Comparison of ENCODE assay signal across 20 cellular contexts in genomic region chr7:146926833-146927232, GRCh38.
"Had no signal": no experiment of that assay in that cellular context is flagged by ENCODE, and none has a peak within 500 bp of the region (broad histone marks: within the 10 kb centered on the region; RNA-seq: fewer than 3 reads in every experiment).

No MANE protein-coding gene starts in this region.

- DNase-seq: cerebellar nuclear complex; colonic mucosa; dermis blood vessel endothelial cell; erythroblast; foreskin melanocyte; head of caudate nucleus; kidney; left cardiac atrium; left ventricle myocardium superior; mucosa of descending colon; naive thymus-derived CD8-positive, alpha-beta T cell; nucleus accumbens; ovary; right cardiac atrium; stimulated activated CD4-positive, alpha-beta T cell treated with anti-CD3 and anti-CD28 coated beads, Interleukin-4, amount 100 ng/mL, for 4 hours; stimulated activated naive B cell treated with anti-CD40 and anti-IgM and Interleukin-4, amounts not matched to agents 10 μg/mL and 1 μg/mL and 100 μg/mL, for 72 hours; stomach; trophoblast cell had no signal

- H3K9ac ChIP-seq: neural progenitor cell had no signal

- H3K9me3 ChIP-seq: colonic mucosa, ovary had no signal

- H3K4me1 ChIP-seq: colonic mucosa, neural progenitor cell, stomach had no signal

- H3K36me3 ChIP-seq: colonic mucosa, neural progenitor cell, ovary, stomach had no signal

- H3K4me2 ChIP-seq: hepatocyte, neural progenitor cell had no signal

- H3K4me3 ChIP-seq: colonic mucosa, hepatocyte, mucosa of descending colon, neural progenitor cell, ovary, stomach had no signal

- ATAC-seq: left cardiac atrium; left ventricle myocardium superior; mucosa of descending colon; naive thymus-derived CD8-positive, alpha-beta T cell; right cardiac atrium; stimulated activated naive B cell treated with anti-CD40 and anti-IgM and Interleukin-4, amounts not matched to agents 10 μg/mL and 1 μg/mL and 100 μg/mL, for 72 hours had no signal

- H3K79me2 ChIP-seq: hepatocyte had no signal

- H3K27ac ChIP-seq: colonic mucosa, hepatocyte, neural progenitor cell, stomach had no signal

- H3K27me3 ChIP-seq: colonic mucosa, hepatocyte, neural progenitor cell, ovary, stomach had no signal
